In genomic region chr19:1281895-1282287, GRCh38 we compare ENCODE assay signal across 1 cellular context.
TF ChIP-seq lines count a peak whose summit lies in the region.

No MANE protein-coding gene starts in this region.

TF ChIP-seq in IMR-90, 13 proteins besides CTCF, POLR2A, EP300 and RAD21:
- no peak for TF ChIP-seq ELK1 (IDR thresholded peaks at IDR 0.05; ENCODE audit: borderline replicate concordance, low read depth, low read length)
